12 cellular contexts compared by ENCODE assay signal in genomic region chr5:139181835-139182452, GRCh38. TPM values are rescaled to one million over a fixed set of nuclear protein-coding genes. Genes with fewer than 3 reads are reported as not detected.
DNase-seq lines count a peak whose midpoint lies in the region; ATAC-seq and TF ChIP-seq lines count a peak whose summit lies in the region.
"Had no signal": no experiment of that assay in that cellular context is flagged by ENCODE, and none has a peak within 500 bp of the region (broad histone marks: within the 10 kb centered on the region; RNA-seq: fewer than 3 reads in every experiment).

No MANE protein-coding gene starts in this region.

- peak; percentile 37 to 41 for ATAC-seq in right cardiac atrium
- ATAC-seq: activated T-cell treated with anti-CD3 and anti-CD28 coated beads, Interleukin-2, amount 50 U/mL, for 4 hours had no signal

- H3K4me3 Mint-ChIP-seq in immature natural killer cell, result no peak overlapping the region
- H3K4me3 Mint-ChIP-seq: activated T-cell treated with anti-CD3 and anti-CD28 coated beads, Interleukin-2, amount 50 U/mL, for 4 hours; T-helper 1 cell treated with Interleukin-12 subunit alpha and Interleukin-12 subunit beta and Interleukin-4 antibody, amounts not matched to agents 30 μg/mL and 1 μg/mL, for 36 hours had no signal

- H3K9me3 Mint-ChIP-seq in immature natural killer cell, result no peaks in the 10 kb centered on the region
- H3K9me3 Mint-ChIP-seq: activated T-cell treated with anti-CD3 and anti-CD28 coated beads, Interleukin-2, amount 50 U/mL, for 4 hours; T-helper 1 cell treated with Interleukin-12 subunit alpha and Interleukin-12 subunit beta and Interleukin-4 antibody, amounts not matched to agents 30 μg/mL and 1 μg/mL, for 36 hours had no signal

- H2AFZ ChIP-seq in hepatocyte, result no peak overlapping the region

- intact Hi-C loops in right cardiac atrium (cut with DNase I), result no loop called here
- intact Hi-C loops in cardiac septum (cut with DNase I), result no loop called here
- intact Hi-C loops in vagina (cut with DNase I), result no loop called here

- H4K20me1 ChIP-seq in hepatocyte (ENCODE audit: insufficient read depth, poor library complexity, severe bottlenecking), result no peaks in the 10 kb centered on the region

- H3K79me2 ChIP-seq in hepatocyte, result peaks cover 66% of the 10 kb centered on the region

- H3K27me3 Mint-ChIP-seq in immature natural killer cell (ENCODE audit: low read depth in 3 of 3), result peaks cover 0 to 3% (median 0%) of the 10 kb centered on the region in 3 donors

- H3K9me3 ChIP-seq in right cardiac atrium (ENCODE audit: control insufficient read depth, low read length) (no peaks in the 10 kb centered on the region), hepatocyte (ENCODE audit: low read depth) (no peaks in the 10 kb centered on the region), vagina (no peaks in the 10 kb centered on the region)

- no peak overlapping the region for H3K27ac Mint-ChIP-seq in immature natural killer cell
- H3K27ac Mint-ChIP-seq: T-helper 1 cell treated with Interleukin-12 subunit alpha and Interleukin-12 subunit beta and Interleukin-4 antibody, amounts not matched to agents 30 μg/mL and 1 μg/mL, for 36 hours had no signal

- peaks cover 30% of the 10 kb centered on the region for H3K4me1 ChIP-seq in right cardiac atrium (ENCODE audit: control insufficient read depth, insufficient read depth, low read length)
- peaks cover 65% of the 10 kb centered on the region for H3K4me1 ChIP-seq in hepatocyte (ENCODE audit: insufficient read depth)
- H3K4me1 ChIP-seq in vagina, result peaks cover 63% of the 10 kb centered on the region

- peaks cover 17 to 33% of the 10 kb centered on the region in 2 donors for H3K4me1 Mint-ChIP-seq in immature natural killer cell

- no peak for TF ChIP-seq POLR2A in vagina (IDR thresholded peaks at IDR 0.05)

- H3K27me3 ChIP-seq in right cardiac atrium (ENCODE audit: control insufficient read depth, insufficient read depth) (no peaks in the 10 kb centered on the region), hepatocyte (no peaks in the 10 kb centered on the region), vagina (no peaks in the 10 kb centered on the region)

- no peak for TF ChIP-seq CTCF in VCaP (conservative IDR thresholded peaks at IDR 0.05)
- TF ChIP-seq CTCF in hepatocyte (IDR thresholded peaks at IDR 0.05; ENCODE audit: poor library complexity), result no peak
- TF ChIP-seq CTCF in vagina (IDR thresholded peaks at IDR 0.05), result no peak

- H3K27ac ChIP-seq in right cardiac atrium (ENCODE audit: low read length) (peak overlapping the region; percentile 59), VCaP (0 out of 2 replicates have a peak overlapping the region, but pooled peaks have one; percentile 7), hepatocyte (peak overlapping the region; percentile 27), vagina (peak overlapping the region; percentile 40)

- H3K36me3 Mint-ChIP-seq in immature natural killer cell, result peaks cover 0 to 3% (median 0%) of the 10 kb centered on the region in 3 donors

- WGBS in right cardiac atrium, result 58% methylated on average over 8 of the region's 8 CpGs
- 72% methylated on average over 8 of the region's 8 CpGs for WGBS in hepatocyte (ENCODE audit: low lambda C conversion rate, missing lambda C conversion rate)

- H3K36me3 ChIP-seq in hepatocyte (replicated peaks; ENCODE audit: insufficient read depth, low read depth) (no peaks in the 10 kb centered on the region), vagina (no peaks in the 10 kb centered on the region)

- no peak overlapping the region for H3K4me3 ChIP-seq in right cardiac atrium (ENCODE audit: low read length)
- no peak overlapping the region for H3K4me3 ChIP-seq in hepatocyte
- no peak overlapping the region for H3K4me3 ChIP-seq in vagina

- DNase-seq in right cardiac atrium (peak in 2 of 3 donors; percentile 22 to 61), cardiac septum (ENCODE audit: low spot score) (no peak), hepatocyte (ENCODE audit: low spot score) (peak; percentile 39), vagina (ENCODE audit: extremely low spot score in 2 of 2) (no peak), germinal center (ENCODE audit: low spot score) (no peak), iPS-NIHi7 (ENCODE audit: extremely low spot score) (no peak), immature natural killer cell (no peak)
- DNase-seq: activated T-cell treated with anti-CD3 and anti-CD28 coated beads, Interleukin-2, amount 50 U/mL, for 4 hours; C1 segment of cervical spinal cord; NCI-H187 had no signal

- peak overlapping the region; percentile 25 for H3K4me2 ChIP-seq in hepatocyte

- no peaks in the 10 kb centered on the region for H3K9me2 ChIP-seq in hepatocyte (replicated peaks; ENCODE audit: insufficient read depth)

RNA-seq across cellular contexts. Expression of gene SIL1, which starts 16.2 kb away (rescaled TPM):
- 10 to 100 TPM; 43.4 to 51.6 (median 43.7) TPM for total RNA-seq in right cardiac atrium
- 44.4 TPM for polyA plus RNA-seq in right cardiac atrium
- 43.1 TPM for total RNA-seq in cardiac septum
- 73.9 and 82.0 TPM in 2 replicates for total RNA-seq in hepatocyte
- polyA plus RNA-seq in hepatocyte, result 176 and 197 TPM in 2 replicates
- 35.6 TPM for total RNA-seq in vagina
- 10 to 100 TPM; 22.0 to 22.7 (median 22.1) TPM for polyA plus RNA-seq in immature natural killer cell

Comparison
In these comparisons a context has a peak if more than half of its experiments do, and no peak if none do; other contexts are left out.
1. DNase-seq: peak in right cardiac atrium (2 of 3) and hepatocyte (single experiment); none in cardiac septum (single experiment), vagina (0 of 2), germinal center (single experiment), iPS-NIHi7 (single experiment) and immature natural killer cell (0 of 3).
2. H3K27ac ChIP-seq: peak in every context shown above with its lines; median percentile 59 in right cardiac atrium; 40 in vagina; 27 in hepatocyte; 7 in VCaP.